Comparison of ENCODE assay signal across 26 cellular contexts in genomic region chr17:47980516-47980915, GRCh38. TPM values are rescaled to one million over a fixed set of nuclear protein-coding genes. Genes with fewer than 3 reads are reported as not detected.
DNase-seq lines count a peak whose midpoint lies in the region; ATAC-seq and TF ChIP-seq lines count a peak whose summit lies in the region.
"Had no signal": no experiment of that assay in that cellular context is flagged by ENCODE, and none has a peak within 500 bp of the region (broad histone marks: within the 10 kb centered on the region; RNA-seq: fewer than 3 reads in every experiment).

No MANE protein-coding gene starts in this region.

- TF ChIP-seq CTCF in brain (conservative IDR thresholded peaks at IDR 0.05) = no peak

- no peaks in the 10 kb centered on the region for H3K9me3 Mint-ChIP-seq in brain

- H3K27ac Mint-ChIP-seq in brain = peak overlapping the region; percentile 69 to 97 (median 91)

- H3K27me3 Mint-ChIP-seq in brain = no peaks in the 10 kb centered on the region

- peaks cover 54% of the 10 kb centered on the region for H3K36me3 Mint-ChIP-seq in brain

- H3K4me3 Mint-ChIP-seq in brain = no peak overlapping the region

- peaks cover 54% of the 10 kb centered on the region for H3K4me1 Mint-ChIP-seq in brain

- DNase-seq in NCI-H2227 (lab: John Stamatoyannopoulos, UW; ENCODE audit: unreplicated experiment) (peak; percentile 19), NCI-H2227 treated with DMSO at 0.1 percent for 48 hours (lab: John Stamatoyannopoulos, UW) (no peak), COLO668 (lab: John Stamatoyannopoulos, UW; ENCODE audit: unreplicated experiment) (peak; percentile 3), NCI-H2196 treated with DMSO at 0.1 percent for 48 hours (lab: John Stamatoyannopoulos, UW; ENCODE audit: unreplicated experiment) (peak; percentile 40), CD1c-positive myeloid dendritic cell (ENCODE audit: extremely low spot score) (no peak), left lobe of liver (ENCODE audit: low spot score) (no peak)
- DNase-seq: activated CD4-positive, alpha-beta T cell treated with anti-CD3 and anti-CD28 coated beads, Interleukin-2, amount 50 U/mL, for 1 hour; activated CD8-positive, alpha-beta memory T cell treated with anti-CD3 and anti-CD28 coated beads, Interleukin-2, amount 50 U/mL, for 48 hours; activated gamma-delta T cell treated with Interleukin-2 at 50 U/mL for 16 hours; C1 segment of cervical spinal cord; dermis blood vessel endothelial cell; glutamatergic neuron; NCI-H2081 treated with DMSO at 0.1 percent for 48 hours; Peyer's patch; substantia nigra; upper lobe of right lung had no signal

- ATAC-seq in left lobe of liver (no peak), HG03432 (IDR thresholded peaks at IDR 0.05; ENCODE audit: unreplicated experiment) (no peak)
- ATAC-seq: HCT116, upper lobe of right lung had no signal

RNA-seq across cellular contexts. Expression of gene CDK5RAP3, which starts 9.6 kb away (rescaled TPM):
- 106 TPM for polyA plus RNA-seq in brain (ENCODE audit: insufficient read depth, low read depth, low replicate concordance)
- total RNA-seq in left lobe of liver = 107 TPM

RNA-seq across cellular contexts. Expression of gene PRR15L, which starts 22.8 kb away (rescaled TPM):
- polyA plus RNA-seq in brain (ENCODE audit: insufficient read depth, low read depth, low replicate concordance) = 30.5 TPM
- 1.3 TPM for total RNA-seq in left lobe of liver
- total RNA-seq: cardiac muscle cell; dermis blood vessel endothelial cell; endothelial cell of umbilical vein; lung microvascular endothelial cell; pulmonary artery endothelial cell; SK-MEL-5; skeletal muscle tissue; T-helper 2 cell treated with Interferon-gamma antibody and Interleukin-4, amounts not matched to agents 100 ng/mL and 5 ng/mL, for 36 hours had no signal
- polyA plus RNA-seq: cardiac muscle cell, endothelial cell of umbilical vein had no signal

RNA-seq across cellular contexts. Expression of gene PNPO, which starts 39.1 kb away (rescaled TPM):
- polyA plus RNA-seq in brain (ENCODE audit: insufficient read depth, low read depth, low replicate concordance) = 24.4 TPM
- total RNA-seq in left lobe of liver = 128 TPM

RNA-seq across cellular contexts. Expression of gene COPZ2, which starts 57.1 kb away (rescaled TPM):
- 7.2 TPM for polyA plus RNA-seq in brain (ENCODE audit: insufficient read depth, low read depth, low replicate concordance)
- total RNA-seq in left lobe of liver = 23.1 TPM

Comparison
In these comparisons a context has a peak if more than half of its experiments do, and no peak if none do; other contexts are left out.
1. DNase-seq: peak in NCI-H2227 (single experiment), COLO668 (single experiment) and NCI-H2196 treated with DMSO at 0.1 percent for 48 hours (single experiment); none in NCI-H2227 treated with DMSO at 0.1 percent for 48 hours (single experiment), CD1c-positive myeloid dendritic cell (single experiment) and left lobe of liver (single experiment).